ENCODE assay signal across 26 cellular contexts in genomic region chr17:34369196-34369500, GRCh38. TPM values are rescaled to one million over a fixed set of nuclear protein-coding genes. Genes with fewer than 3 reads are reported as not detected.
"Had no signal": no experiment of that assay in that cellular context is flagged by ENCODE, and none has a peak within 500 bp of the region (broad histone marks: within the 10 kb centered on the region; RNA-seq: fewer than 3 reads in every experiment).

No MANE protein-coding gene starts in this region.

- DNase-seq: activated CD4-positive, alpha-beta T cell treated with anti-CD3 and anti-CD28 coated beads for 48 hours; activated CD4-positive, alpha-beta T cell treated with anti-CD3 and anti-CD28 coated beads, Interleukin-2, amount 50 U/mL, for 4 hours; activated CD4-positive, CD25-positive, alpha-beta regulatory T cell treated with anti-CD3 and anti-CD28 coated beads, Interleukin-2, amount 50 U/mL, for 72 hours; activated CD8-positive, alpha-beta T cell treated with anti-CD3 and anti-CD28 coated beads, Interleukin-2, amount 10 ng/mL, durations not matched to agents 7 days and 5 days; activated effector memory CD4-positive, alpha-beta T cell treated with anti-CD3 and anti-CD28 coated beads, Interleukin-2, amount 50 U/mL, for 16 hours; activated naive CD4-positive, alpha-beta T cell treated with Interleukin-2 at 50 U/mL for 16 hours; activated naive CD8-positive, alpha-beta T cell treated with anti-CD3 and anti-CD28 coated beads, Interleukin-2, amount 50 U/mL, for 24 hours; activated T-cell treated with anti-CD3 and anti-CD28 coated beads, Interleukin-2, amount 50 U/mL, for 4 hours; amniotic stem cell; NCI-H1092 treated with DMSO at 0.1 percent for 48 hours; NCI-H1436; NCI-H1694 treated with DMSO at 0.1 percent for 48 hours; NCI-H2029 treated with DMSO at 0.1 percent for 48 hours; NCI-H510A treated with DMSO at 0.1 percent for 48 hours; NCI-H69; PC-9; SHP77 treated with DMSO at 0.1 percent for 48 hours; T-helper 17 cell; T-helper 9 cell had no signal

- H3K4me2 ChIP-seq: PC-9 had no signal

- H2AFZ ChIP-seq: PC-9 had no signal

- H3K27ac ChIP-seq: PC-9 had no signal

- H3K4me3 ChIP-seq: K562, PC-9 had no signal

RNA-seq across cellular contexts. Expression of gene CCL1, which starts 6.1 kb away (rescaled TPM):
- total RNA-seq: activated CD8-positive, alpha-beta T cell treated with anti-CD3 and anti-CD28 coated beads, Interleukin-2, amount 10 ng/mL, durations not matched to agents 7 days and 5 days; activated naive CD4-positive, alpha-beta T cell treated with anti-CD3 and anti-CD28 coated beads, Interleukin-2, amount 50 U/mL, for 72 hours; astrocyte; K562; LHCN-M2; MCF 10A; PC-9; SK-MEL-5; T-helper 17 cell; WTC11 had no signal

RNA-seq across cellular contexts. Expression of gene CCL13, which starts 12.9 kb away (rescaled TPM):
- total RNA-seq: activated CD8-positive, alpha-beta T cell treated with anti-CD3 and anti-CD28 coated beads, Interleukin-2, amount 10 ng/mL, durations not matched to agents 7 days and 5 days; activated naive CD4-positive, alpha-beta T cell treated with anti-CD3 and anti-CD28 coated beads, Interleukin-2, amount 50 U/mL, for 72 hours; activated T-cell treated with anti-CD3 and anti-CD28 coated beads, Interleukin-2, amount 50 U/mL, for 4 hours; astrocyte; K562; LHCN-M2; MCF 10A; PC-9; SK-MEL-5; T-helper 17 cell; WTC11 had no signal

RNA-seq across cellular contexts. Expression of gene CCL8, which starts 49.9 kb away (rescaled TPM):
- total RNA-seq: activated CD8-positive, alpha-beta T cell treated with anti-CD3 and anti-CD28 coated beads, Interleukin-2, amount 10 ng/mL, durations not matched to agents 7 days and 5 days; activated naive CD4-positive, alpha-beta T cell treated with anti-CD3 and anti-CD28 coated beads, Interleukin-2, amount 50 U/mL, for 72 hours; activated T-cell treated with anti-CD3 and anti-CD28 coated beads, Interleukin-2, amount 50 U/mL, for 4 hours; astrocyte; K562; LHCN-M2; MCF 10A; PC-9; SK-MEL-5; T-helper 17 cell; WTC11 had no signal
